ENCODE assay signal across 1 cellular context in the genomic region with DNA sequence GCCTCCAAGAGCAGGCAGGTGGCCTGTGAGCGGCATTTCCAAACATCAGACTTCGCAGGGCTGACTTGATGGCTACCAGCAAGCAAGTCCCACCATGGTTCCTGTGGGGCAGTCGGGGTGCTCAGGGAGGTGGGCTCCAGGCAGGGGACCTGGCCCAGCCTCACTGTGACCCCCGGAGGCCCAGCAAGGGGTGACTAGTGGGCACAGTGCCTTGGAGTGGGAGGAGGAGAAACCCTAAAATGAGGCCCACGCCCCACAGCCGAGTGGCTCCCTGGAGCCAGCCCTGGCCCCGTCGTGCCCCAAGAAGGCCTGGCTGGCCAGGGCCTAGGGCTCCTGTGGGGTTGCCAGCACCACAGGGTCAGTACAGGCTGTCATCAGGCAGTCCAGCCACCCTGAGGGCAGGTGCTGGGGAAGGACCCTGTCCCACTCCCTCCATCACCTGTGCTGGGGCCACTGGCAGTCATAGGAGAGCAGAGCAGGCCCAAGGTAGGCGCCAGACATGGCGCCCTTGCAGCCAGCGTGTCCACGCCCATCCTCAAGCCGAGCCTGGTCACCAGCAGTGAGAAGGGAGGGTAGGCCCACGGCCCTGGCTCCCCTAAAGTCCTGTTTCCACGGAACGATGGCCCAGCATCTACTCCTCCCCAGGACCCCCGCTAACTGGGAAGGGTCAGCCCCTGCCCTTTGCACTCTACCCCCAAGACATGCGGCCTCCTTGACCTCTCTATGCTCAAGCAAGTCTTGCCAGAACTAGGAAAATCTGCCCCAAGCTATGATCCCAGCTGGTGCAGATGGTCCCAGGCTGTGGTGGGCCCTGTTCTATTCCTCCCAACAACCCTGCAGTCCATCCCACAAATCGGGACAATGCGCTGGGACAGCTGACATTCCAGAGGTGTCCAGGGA.
TF ChIP-seq lines count a peak whose summit lies in the region.

No MANE protein-coding gene starts in this region.

TF ChIP-seq in H1, 55 proteins besides CTCF, POLR2A, EP300 and RAD21:
- no peak for TF ChIP-seq RBBP5 (IDR thresholded peaks at IDR 0.05; ENCODE audit: borderline replicate concordance, low read depth, low read length)
